Comparison of ENCODE assay signal across 13 cellular contexts in the genomic region with DNA sequence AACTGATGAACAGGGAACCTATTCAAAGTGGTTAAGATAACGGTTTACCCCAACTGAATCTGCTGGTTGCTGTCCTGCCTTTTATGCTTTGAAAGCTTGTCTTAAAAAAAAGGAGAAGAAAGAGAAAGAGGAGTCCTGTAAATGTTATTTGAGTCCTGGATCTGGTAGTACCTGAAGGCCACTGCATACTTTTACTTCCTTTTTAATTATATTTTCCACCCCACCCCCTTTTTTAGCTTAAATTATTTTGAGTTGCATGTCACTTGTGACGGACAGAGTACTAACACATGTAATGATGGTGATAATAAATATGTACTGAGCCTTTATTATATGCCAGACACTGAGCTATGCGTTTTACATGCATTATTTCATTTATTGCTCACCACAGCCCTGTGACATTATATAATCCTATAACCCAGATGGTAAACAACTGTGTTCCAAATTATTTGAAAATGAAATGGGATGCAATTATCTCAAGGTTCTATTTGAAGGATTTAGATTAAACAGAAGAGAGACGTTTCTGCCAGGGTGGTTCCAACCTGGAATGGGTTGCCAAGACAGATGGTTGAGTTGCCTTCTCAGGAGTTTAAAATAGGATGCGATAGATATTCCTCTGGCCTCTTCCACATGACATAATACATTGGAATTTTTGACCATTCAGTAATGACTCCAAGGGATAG. TPM values are rescaled to one million over a fixed set of nuclear protein-coding genes. Genes with fewer than 3 reads are reported as not detected.
A peak's percentile ranks its signal among the peaks of the same experiment; 100 is the strongest.
DNase-seq lines count a peak whose midpoint lies in the region; FAIRE-seq and TF ChIP-seq lines count a peak whose summit lies in the region.
"Had no signal": no experiment of that assay in that cellular context is flagged by ENCODE, and none has a peak within 500 bp of the region (broad histone marks: within the 10 kb centered on the region; RNA-seq: fewer than 3 reads in every experiment).

No MANE protein-coding gene starts in this region.

- H3K27ac ChIP-seq in OCI-LY1 (ENCODE audit: low read depth, low read length, poor library complexity, severe bottlenecking) (peak overlapping the region; percentile 78), SJCRH30 (no peak overlapping the region), right atrium auricular region (no peak overlapping the region)
- H3K27ac ChIP-seq: foreskin keratinocyte had no signal

- H3K27ac Mint-ChIP-seq in MCF 10A (ENCODE audit: low read depth, unreplicated experiment) (peak overlapping the region; percentile 13), osteocyte (ENCODE audit: unreplicated experiment) (peak overlapping the region; percentile 74)

- intact Hi-C loops in MCF 10A (cut with micrococcal nuclease): loop anchor here (10.0 kb wide), 1 partner anchor 742 kb away; no protein-coding TSS in a partner anchor

- no peak overlapping the region for H3K9ac ChIP-seq in OCI-LY1 (ENCODE audit: low read length)

- no peak overlapping the region for H2AFZ ChIP-seq in OCI-LY1 (ENCODE audit: low read length)

- H3K4me1 Mint-ChIP-seq in MCF 10A (ENCODE audit: insufficient read depth, unreplicated experiment) (peaks cover 71% of the 10 kb centered on the region), osteocyte (ENCODE audit: unreplicated experiment) (peaks cover 92% of the 10 kb centered on the region)

- H3K27me3 ChIP-seq in OCI-LY1 (ENCODE audit: insufficient read depth, low read length): no peaks in the 10 kb centered on the region
- no peaks in the 10 kb centered on the region for H3K27me3 ChIP-seq in SJCRH30
- H3K27me3 ChIP-seq in H7 (ENCODE audit: control insufficient read depth, insufficient read depth, low read length): peaks cover 2% of the 10 kb centered on the region; the same call in 1 of the 2 replicates
- no peaks in the 10 kb centered on the region for H3K27me3 ChIP-seq in right atrium auricular region
- H3K27me3 ChIP-seq: foreskin keratinocyte, ovary, Peyer's patch had no signal

- TF ChIP-seq CTCF in OCI-LY1 (IDR thresholded peaks at IDR 0.05; ENCODE audit: low read length): no peak
- no peak for TF ChIP-seq CTCF in MCF 10A (IDR thresholded peaks at IDR 0.05; ENCODE audit: unreplicated experiment)
- TF ChIP-seq CTCF in osteocyte (IDR thresholded peaks at IDR 0.05): no peak
- TF ChIP-seq CTCF in right atrium auricular region (IDR thresholded peaks at IDR 0.05): no peak

- BruUV-seq in MCF 10A (replicated peaks; lab: Mats Ljungman, UMichigan): no TSS peak

- TF ChIP-seq POLR2A in H54 (IDR thresholded peaks at IDR 0.05; ENCODE audit: low read depth, low read length): no peak

- H3K36me3 Mint-ChIP-seq in MCF 10A (ENCODE audit: insufficient read depth, unreplicated experiment) (no peaks in the 10 kb centered on the region), osteocyte (ENCODE audit: unreplicated experiment) (no peaks in the 10 kb centered on the region)

- H3K4me3 Mint-ChIP-seq in MCF 10A (ENCODE audit: unreplicated experiment): no peak overlapping the region
- H3K4me3 Mint-ChIP-seq in osteocyte (ENCODE audit: unreplicated experiment): no peak overlapping the region

- POLR2A ChIA-PET in MCF 10A (lab: Yijun Ruan, JAX): interaction anchor here (0.8 to 8.3 kb wide), 20 partner anchors 8 to 696 kb away, joined by 3 to 79 read pairs (median 4); no protein-coding TSS in a partner anchor

- peaks cover 86% of the 10 kb centered on the region for H3K4me1 ChIP-seq in OCI-LY1 (ENCODE audit: insufficient read depth, low read length, severe bottlenecking)
- peaks cover 56% of the 10 kb centered on the region for H3K4me1 ChIP-seq in SJCRH30
- peaks cover 0 to 19% of the 10 kb centered on the region in 2 donors for H3K4me1 ChIP-seq in right atrium auricular region

- CTCF ChIA-PET in MCF 10A (lab: Yijun Ruan, JAX): interaction anchor here (0.6 to 2.3 kb wide), 5 partner anchors 11 to 819 kb away, joined by 3 to 8 read pairs (median 5); no protein-coding TSS in a partner anchor

- H4K20me1 ChIP-seq in OCI-LY1 (ENCODE audit: insufficient read depth, low read length): no peaks in the 10 kb centered on the region

- no peaks in the 10 kb centered on the region for H3K9me2 ChIP-seq in OCI-LY1 (ENCODE audit: low read depth, low read length)

- H3K4me3 ChIP-seq in OCI-LY1 (ENCODE audit: low read depth, low read length, poor library complexity, severe bottlenecking) (no peak overlapping the region), SJCRH30 (no peak overlapping the region), H7 (ENCODE audit: insufficient read depth, low read depth, low read length) (no peak overlapping the region), right atrium auricular region (no peak overlapping the region)
- H3K4me3 ChIP-seq: GM12878, ovary, Peyer's patch had no signal

- H3K9me3 ChIP-seq in OCI-LY1 (ENCODE audit: low read length): no peaks in the 10 kb centered on the region
- H3K9me3 ChIP-seq in SJCRH30 (replicated peaks): no peaks in the 10 kb centered on the region
- no peaks in the 10 kb centered on the region for H3K9me3 ChIP-seq in right atrium auricular region
- H3K9me3 ChIP-seq: ovary, Peyer's patch had no signal

- H3K9me3 Mint-ChIP-seq in MCF 10A (ENCODE audit: unreplicated experiment) (no peaks in the 10 kb centered on the region), osteocyte (ENCODE audit: unreplicated experiment) (no peaks in the 10 kb centered on the region)

- H3K79me2 ChIP-seq in OCI-LY1 (ENCODE audit: insufficient read depth, low read length): no peaks in the 10 kb centered on the region

- H3K36me3 ChIP-seq in OCI-LY1 (ENCODE audit: insufficient read depth, low read length): 0 out of 2 replicates have a peak, but pooled peaks cover 6% of the 10 kb centered on the region
- H3K36me3 ChIP-seq in SJCRH30: no peaks in the 10 kb centered on the region
- no peaks in the 10 kb centered on the region for H3K36me3 ChIP-seq in H7 (replicated peaks; ENCODE audit: control insufficient read depth, insufficient read depth, low read length)
- no peaks in the 10 kb centered on the region for H3K36me3 ChIP-seq in right atrium auricular region
- H3K36me3 ChIP-seq: ovary, Peyer's patch had no signal

- peaks cover 9% of the 10 kb centered on the region for H3F3A ChIP-seq in OCI-LY1 (ENCODE audit: insufficient read depth, low read length)

- peak; percentile 56 for DNase-seq in H54 (ENCODE audit: insufficient read length, low spot score)
- no peak for DNase-seq in MCF 10A (ENCODE audit: unreplicated experiment)
- DNase-seq in osteocyte (ENCODE audit: extremely low spot score, unreplicated experiment): no peak
- no peak for DNase-seq in SJCRH30
- no peak for DNase-seq in H7
- no peak for DNase-seq in right atrium auricular region (ENCODE audit: low spot score)
- DNase-seq: dermis blood vessel endothelial cell, NCI-H2171 treated with DMSO at 0.1 percent for 48 hours, ovary, Peyer's patch had no signal

- H3K4me2 ChIP-seq in OCI-LY1 (ENCODE audit: low read length): no peak overlapping the region

- H3K27me3 Mint-ChIP-seq in MCF 10A (ENCODE audit: insufficient read depth, unreplicated experiment) (no peaks in the 10 kb centered on the region), osteocyte (ENCODE audit: unreplicated experiment) (no peaks in the 10 kb centered on the region)

- no peak for FAIRE-seq in H54 (lab: Jason Lieb, UNC)
- FAIRE-seq: GM12878 had no signal

RNA-seq across cellular contexts. Expression of gene AMIGO2, which starts 2.7 kb away (rescaled TPM):
- total RNA-seq in MCF 10A (2022): 13.0 and 32.6 TPM in 2 replicates
- total RNA-seq in osteocyte: 16.3 and 16.9 TPM in 2 replicates
- 4.3 and 4.4 TPM in 2 replicates for total RNA-seq in SJCRH30 (2014; rRNA removed; shearing (Covaris generic))
- total RNA-seq in H7 (2014; rRNA removed; shearing (Covaris generic)): 10.3 and 15.3 TPM in 2 replicates
- 1 to 10 TPM; 2.3 to 5.8 TPM for total RNA-seq in right atrium auricular region

RNA-seq across cellular contexts. Expression of gene PCED1B, which starts 3.0 kb away (rescaled TPM):
- total RNA-seq in MCF 10A (2022): 5.1 and 9.6 TPM in 2 replicates
- 1.6 and 2.5 TPM in 2 replicates for total RNA-seq in osteocyte
- total RNA-seq in SJCRH30 (2014; rRNA removed; shearing (Covaris generic)): 0.13 TPM in 1 of 2 replicates, not detected in the other
- 4.8 and 5.8 TPM in 2 replicates for total RNA-seq in H7 (2014; rRNA removed; shearing (Covaris generic))
- total RNA-seq in right atrium auricular region: 1 to 10 TPM in 1 of 2 donors, under 1 TPM in 1; 0.98 to 1.4 TPM
